8 cellular contexts compared by ENCODE assay signal in genomic region chr22:18110194-18110943, GRCh38. TPM values are rescaled to one million over a fixed set of nuclear protein-coding genes. Genes with fewer than 3 reads are reported as not detected.
DNase-seq lines count a peak whose midpoint lies in the region; ATAC-seq, FAIRE-seq and TF ChIP-seq lines count a peak whose summit lies in the region.

Gene TUBA8 (plus strand): TSS chr22:18110809. CDS start chr22:18110866, 57 bp downstream.

- CTCF ChIA-PET in T-cell (lab: Charles Lee), result no interaction called here

- no peak for FAIRE-seq in HTR-8/SVneo (lab: Jason Lieb, UNC)

- POLR2A ChIA-PET in T-cell (lab: Charles Lee), result no interaction called here

- H3K27me3 ChIP-seq in HL-60 (ENCODE audit: insufficient read depth, poor library complexity, severe bottlenecking), result peaks cover 23% of the 10 kb centered on the region

- H3K27me3 Mint-ChIP-seq in T-cell, result peaks cover 43% of the 10 kb centered on the region in 2 donors

- no peak within 1 kb of the TSS for H3K27ac Mint-ChIP-seq in T-cell

- TF ChIP-seq CTCF in HL-60 (IDR thresholded peaks at IDR 0.05; ENCODE audit: insufficient read depth, low read length) (no peak), choroid plexus epithelial cell (conservative IDR thresholded peaks at IDR 0.05; ENCODE audit: low read depth, low read length) (no peak)

- H3K36me3 Mint-ChIP-seq in T-cell, result peaks cover 13% of the 10 kb centered on the region

- no peak within 1 kb of the TSS for H3K27ac ChIP-seq in HL-60 (replicated peaks)

- H3K9me3 Mint-ChIP-seq in T-cell, result peaks cover 0 to 8% (median 0%) of the 10 kb centered on the region in 3 donors

- DNase-seq in G401 (ENCODE audit: low spot score) (peak; percentile 83), HL-60 (ENCODE audit: low read depth in 1 of 2, low spot score in 1 of 2) (peak in 1 of 2 experiments; percentile 18), T-cell (peak in 9 of 34 experiments; percentile 5 to 22 (median 13)), choroid plexus epithelial cell (ENCODE audit: low read depth) (peak; percentile 24), left colon (peak in 1 of 2 donors; percentile 40), SIG-M5 treated with dmso at 0.1 percent for 504 hours (lab: John Stamatoyannopoulos, UW; ENCODE audit: unreplicated experiment) (no peak), HTR-8/SVneo (ENCODE audit: insufficient read length, low spot score) (no peak)
- peak; percentile 46 to 60 for DNase-seq in stimulated activated CD4-positive, alpha-beta T cell treated with anti-CD3 and anti-CD28 coated beads, Interleukin-4, amount 100 ng/mL, for 4 hours

- in situ Hi-C loops in G401 (cut with HindIII; ENCODE audit: low sequenced_read_pairs), result no loop called here

- peak; percentile 50 to 63 (median 60) for ATAC-seq in T-cell (replicated peaks in 1 of 4)
- peak; percentile 77 for ATAC-seq in left colon

- peaks cover 29 to 32% (median 32%) of the 10 kb centered on the region in 3 donors for H3K4me1 Mint-ChIP-seq in T-cell

- peak within 1 kb of the TSS; percentile 54 to 72 (median 62) for H3K4me3 Mint-ChIP-seq in T-cell

- intact Hi-C loops in left colon (cut with DNase I, micrococcal nuclease), result no loop called here

- peak within 1 kb of the TSS; percentile 7 for H3K4me3 ChIP-seq in HL-60 (replicated peaks; ENCODE audit: insufficient read depth, low read length)
- peak within 1 kb of the TSS; percentile 44 for H3K4me3 ChIP-seq in choroid plexus epithelial cell (ENCODE audit: low read depth, low read length)

RNA-seq across cellular contexts. Expression of gene TUBA8, which starts in this region (rescaled TPM):
- total RNA-seq in G401 (2014; rRNA removed; shearing (Covaris generic)), result 0.49 TPM in 1 of 2 replicates, not detected in the other
- total RNA-seq in T-cell, result 1 to 10 TPM; 1.5 to 3.3 (median 2.6) TPM
- total RNA-seq in left colon, result 1 to 10 TPM; 2.5 to 2.7 TPM

Comparison
In these comparisons a context has a peak if more than half of its experiments do, and no peak if none do; other contexts are left out.
1. Peak in DNase-seq in G401; RNA of the gene not detected or under 1 TPM.
2. DNase-seq: peak in choroid plexus epithelial cell (single experiment) and stimulated activated CD4-positive, alpha-beta T cell treated with anti-CD3 and anti-CD28 coated beads, Interleukin-4, amount 100 ng/mL, for 4 hours (2 of 2); none in SIG-M5 treated with dmso at 0.1 percent for 504 hours (single experiment) and HTR-8/SVneo (single experiment).